8 cellular contexts compared by ENCODE assay signal in the genomic region with DNA sequence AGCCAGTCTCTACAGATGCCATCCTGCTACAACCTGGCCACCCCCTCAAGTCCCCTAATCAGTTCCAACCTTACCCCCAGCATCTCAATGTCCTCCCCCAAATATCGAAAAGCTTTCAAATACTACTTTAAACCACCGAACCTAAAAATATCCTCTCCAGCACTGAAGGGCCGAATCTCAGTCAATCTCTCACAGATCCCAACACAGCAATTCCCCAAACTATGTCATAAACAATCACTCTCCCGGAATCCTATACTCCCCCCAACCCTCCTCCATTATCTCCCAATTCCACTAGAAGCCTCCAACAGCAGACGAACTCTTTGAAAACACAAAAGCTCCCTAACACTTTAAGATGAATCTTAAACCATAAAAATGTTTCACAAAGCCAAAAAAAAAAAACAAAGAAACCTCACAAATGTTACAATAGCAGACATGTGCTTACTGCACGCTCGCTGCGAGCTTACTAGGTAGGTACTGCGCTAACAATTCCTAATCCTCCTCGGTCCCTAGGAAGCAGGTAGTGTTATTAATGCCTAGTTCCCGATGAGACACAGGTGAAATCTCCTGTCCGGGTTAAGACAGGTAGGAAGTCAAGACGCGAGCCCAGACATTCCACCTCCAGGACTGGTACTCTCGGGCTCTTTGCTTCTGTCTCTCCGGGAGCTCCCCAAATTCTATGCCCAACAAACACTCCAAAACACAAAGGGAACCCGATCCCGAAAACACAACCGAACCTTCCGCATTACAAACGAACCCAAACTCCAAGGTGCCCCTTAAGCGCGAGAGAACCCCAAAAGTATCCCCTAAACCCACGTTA. TPM values are rescaled to one million over a fixed set of nuclear protein-coding genes. Genes with fewer than 3 reads are reported as not detected.
DNase-seq lines count a peak whose midpoint lies in the region; ATAC-seq, FAIRE-seq and TF ChIP-seq lines count a peak whose summit lies in the region.

No MANE protein-coding gene starts in this region.

- intact Hi-C loops in HepG2 (cut with micrococcal nuclease; ENCODE audit: unreplicated experiment), result loop anchor here (1.0 kb wide), 1 partner anchor 23 kb away; no protein-coding TSS in a partner anchor

- H3K79me2 ChIP-seq in HepG2 (ENCODE audit: insufficient read depth, low read length), result peaks cover 37% of the 10 kb centered on the region

- TF ChIP-seq EP300 in HepG2 (IDR thresholded peaks at IDR 0.05; ENCODE audit: low read depth in 2 of 2, low read length in 2 of 2), result no peak
- no peak for TF ChIP-seq EP300 in HepG2 (CRISPR knock-in tag; IDR thresholded peaks at IDR 0.05; ENCODE audit: borderline replicate concordance)

- H2AFZ ChIP-seq in HepG2 (ENCODE audit: low read length), result no peak overlapping the region

- H3K9me3 ChIP-seq in HepG2 (ENCODE audit: low read length) (no peaks in the 10 kb centered on the region), subcutaneous abdominal adipose tissue (ENCODE audit: control insufficient read depth in 5 of 5, low read length in 5 of 5) (no peaks in the 10 kb centered on the region)

- no peak for TF ChIP-seq CTCF in HepG2 (CRISPR knock-in tag; IDR thresholded peaks at IDR 0.05)

- no peaks in the 10 kb centered on the region; a peak in 1 of 5 replicates for H3K27me3 ChIP-seq in HepG2 (ENCODE audit: control insufficient read depth in 1 of 2, insufficient read depth in 2 of 2, low read length in 2 of 2)
- no peaks in the 10 kb centered on the region for H3K27me3 ChIP-seq in subcutaneous abdominal adipose tissue (ENCODE audit: control insufficient read depth in 5 of 5, insufficient read depth in 4 of 5, low read length in 5 of 5)

- 0 out of 4 replicates have a peak, but pooled peaks of 1 of the 2 experiments have one; percentile 14 for TF ChIP-seq POLR2A in HepG2 (IDR thresholded peaks at IDR 0.05; ENCODE audit: insufficient read depth in 1 of 2, low read depth in 2 of 2, low read length in 2 of 2)

- peak overlapping the region; percentile 80 for H3K4me2 ChIP-seq in HepG2 (ENCODE audit: low read depth, low read length)

- TF ChIP-seq RAD21 in HepG2 (CRISPR knock-in tag; IDR thresholded peaks at IDR 0.05), result no peak

- H3K4me1 ChIP-seq in HepG2 (ENCODE audit: insufficient read depth, low read length) (peaks cover 57% of the 10 kb centered on the region), subcutaneous abdominal adipose tissue (ENCODE audit: control insufficient read depth in 5 of 5, insufficient read depth in 5 of 5, low read length in 5 of 5) (peaks cover 10 to 31% (median 26%) of the 10 kb centered on the region in 5 donors)

- BruUV-seq in HepG2 (replicated peaks; lab: Mats Ljungman, UMichigan), result TSS peak; percentile 80

- H4K20me1 ChIP-seq in HepG2 (ENCODE audit: insufficient read depth, low read length), result no peaks in the 10 kb centered on the region

- in situ Hi-C loops in HepG2 (cut with HindIII; ENCODE audit: extremely low pct_ligation_motif_present, low pct_unique_long_range_greater_than_20kb), result no loop called here

- no peak for ATAC-seq in HepG2
- ATAC-seq in GM18511 (IDR thresholded peaks at IDR 0.05; ENCODE audit: unreplicated experiment), result no peak

- H3K4me3 ChIP-seq in HepG2 (replicated peaks in 1 of 3; ENCODE audit: insufficient read depth in 1 of 3, low read depth in 2 of 3, low read length in 3 of 3) (peak overlapping the region; percentile 71 to 79 (median 73)), subcutaneous abdominal adipose tissue (ENCODE audit: low read depth in 1 of 5, low read length in 5 of 5) (peak overlapping the region; percentile 70 to 94 (median 84))

- peak overlapping the region; percentile 98 for H3K9ac ChIP-seq in HepG2 (ENCODE audit: insufficient read depth, low read depth, low read length)
- H3K9ac ChIP-seq in subcutaneous abdominal adipose tissue (ENCODE audit: low read length in 5 of 5), result peak overlapping the region; percentile 73 to 92 (median 88)

- POLR2A ChIA-PET in HepG2 (lab: Yijun Ruan, JAX), result interaction anchor here (0.6 to 4.7 kb wide), 17 partner anchors 9 to 1071 kb away, joined by 3 to 94 read pairs (median 5); a partner anchor contains a TSS

- WGBS in HepG2 (ENCODE audit: low lambda C conversion rate), result 1% methylated on average over 24 of the region's 24 CpGs

- DNase-seq in activated CD8-positive, alpha-beta memory T cell treated with anti-CD3 and anti-CD28 coated beads for 24 hours, result peak; percentile 70
- no peak for DNase-seq in activated CD8-positive, alpha-beta memory T cell treated with anti-CD3 and anti-CD28 coated beads, Interleukin-2, amount 50 U/mL, for 4 hours
- DNase-seq in SK-N-DZ (ENCODE audit: low spot score) (peak; percentile 22), cerebellar cortex (ENCODE audit: low spot score) (peak; percentile 46), HepG2 (ENCODE audit: low spot score) (no peak), GDM1 (lab: John Stamatoyannopoulos, UW) (no peak)

- H3K27ac ChIP-seq in HepG2 (ENCODE audit: extremely low read length, insufficient read depth, low read length) (peak overlapping the region; percentile 88), subcutaneous abdominal adipose tissue (ENCODE audit: low read depth, low read length) (peak overlapping the region; percentile 83)

- FAIRE-seq in HepG2 (lab: Jason Lieb, UNC), result no peak

- H3K36me3 ChIP-seq in HepG2 (replicated peaks in 1 of 2; ENCODE audit: control insufficient read depth in 1 of 2, insufficient read depth in 2 of 2, low read length in 2 of 2) (peaks cover 3 to 12% of the 10 kb centered on the region in 2 experiments; a peak in 1 of 5 replicates), subcutaneous abdominal adipose tissue (ENCODE audit: control insufficient read depth in 5 of 5, insufficient read depth in 5 of 5, low read length in 5 of 5) (peaks cover 0 to 19% (median 16%) of the 10 kb centered on the region in 5 donors)

- CTCF ChIA-PET in HepG2 (lab: Yijun Ruan, JAX; ENCODE audit: low intra/inter-chr PET ratio, low total read pairs), result no interaction called here

RNA-seq across cellular contexts. Expression of a gene that starts 14.2 kb away (rescaled TPM):
- 19.3 and 21.5 TPM in 2 replicates for polyA plus RNA-seq in SK-N-DZ (2014; cell fraction: cytosol; rRNA removed)
- 14.3 and 17.0 TPM in 2 replicates for polyA plus RNA-seq in SK-N-DZ (2014; cell fraction: nucleus; rRNA removed)
- 4.7 and 6.2 TPM in 2 replicates for total RNA-seq in HepG2 (2016; rRNA removed; fragmentation: Illumina TruSeq; extraction: Trizol)
- total RNA-seq in HepG2 (2016; cell fraction: cytosol; rRNA removed; fragmentation: Illumina TruSeq; extraction: Trizol; ENCODE audit: low read depth), result 0.79 and 1.0 TPM in 2 replicates
- total RNA-seq in HepG2 (2016; cell fraction: insoluble cytoplasmic fraction; rRNA removed; fragmentation: Illumina TruSeq; extraction: Trizol), result 4.3 and 6.5 TPM in 2 replicates
- 3.4 and 3.8 TPM in 2 replicates for total RNA-seq in HepG2 (2016; cell fraction: membrane; rRNA removed; fragmentation: Illumina TruSeq; extraction: Trizol)
- 5.8 and 7.5 TPM in 2 replicates for total RNA-seq in HepG2 (2016; cell fraction: nucleus; rRNA removed; fragmentation: Illumina TruSeq; extraction: Trizol)
- polyA plus RNA-seq in HepG2 (2011; rRNA removed), result 6.4 TPM in 2 replicates
- polyA plus RNA-seq in HepG2 (2011; cell fraction: cytosol; rRNA removed), result 3.1 and 5.2 TPM in 2 replicates
- 33.3 and 34.2 TPM in 2 replicates for polyA plus RNA-seq in HepG2 (2011; cell fraction: nucleus; rRNA removed)
- polyA plus RNA-seq in HepG2 (2012), result 4.1 and 4.3 TPM in 2 replicates
- polyA plus RNA-seq in HepG2 (2016; cell fraction: cytosol; fragmentation: Illumina TruSeq; extraction: Trizol; ENCODE audit: low read depth), result 0.69 and 0.73 TPM in 2 replicates
- 4.4 and 6.5 TPM in 2 replicates for polyA plus RNA-seq in HepG2 (2016; cell fraction: insoluble cytoplasmic fraction; fragmentation: Illumina TruSeq; extraction: Trizol; ENCODE audit: low read depth)
- polyA plus RNA-seq in HepG2 (2016; cell fraction: membrane; fragmentation: Illumina TruSeq; extraction: Trizol; ENCODE audit: low read depth), result 2.3 and 3.0 TPM in 2 replicates
- polyA plus RNA-seq in HepG2 (2016; cell fraction: nucleus; fragmentation: Illumina TruSeq; extraction: Trizol; ENCODE audit: insufficient read depth, low read depth), result 16.3 and 19.5 TPM in 2 replicates
- 4.6 and 6.2 TPM in 2 replicates for polyA minus RNA-seq in HepG2 (2011; rRNA and poly(A)+ RNA removed; ENCODE audit: low replicate concordance)
- 5.1 TPM in 2 replicates for polyA minus RNA-seq in HepG2 (2011; cell fraction: cytosol; rRNA and poly(A)+ RNA removed)
- 7.6 and 9.7 TPM in 2 replicates for polyA minus RNA-seq in HepG2 (2011; cell fraction: nucleus; rRNA and poly(A)+ RNA removed)

RNA-seq across cellular contexts. Expression of a gene that starts 16.7 kb away (rescaled TPM):
- 0.08 and 0.30 TPM in 2 replicates for polyA plus RNA-seq in SK-N-DZ (2014; cell fraction: cytosol; rRNA removed)
- polyA plus RNA-seq in SK-N-DZ (2014; cell fraction: nucleus; rRNA removed), result 0.07 and 0.21 TPM in 2 replicates
- total RNA-seq in HepG2 (2016; rRNA removed; fragmentation: Illumina TruSeq; extraction: Trizol), result not detected in 2 replicates
- total RNA-seq in HepG2 (2016; cell fraction: cytosol; rRNA removed; fragmentation: Illumina TruSeq; extraction: Trizol; ENCODE audit: low read depth), result not detected in 2 replicates
- total RNA-seq in HepG2 (2016; cell fraction: insoluble cytoplasmic fraction; rRNA removed; fragmentation: Illumina TruSeq; extraction: Trizol), result not detected in 2 replicates
- not detected in 2 replicates for total RNA-seq in HepG2 (2016; cell fraction: membrane; rRNA removed; fragmentation: Illumina TruSeq; extraction: Trizol)
- not detected in 2 replicates for total RNA-seq in HepG2 (2016; cell fraction: nucleus; rRNA removed; fragmentation: Illumina TruSeq; extraction: Trizol)
- polyA plus RNA-seq in HepG2 (2011; rRNA removed), result not detected in 2 replicates
- 0.03 TPM in 2 replicates for polyA plus RNA-seq in HepG2 (2011; cell fraction: cytosol; rRNA removed)
- 0.10 TPM in 2 replicates for polyA plus RNA-seq in HepG2 (2011; cell fraction: nucleus; rRNA removed)
- 0.07 TPM in 1 of 2 replicates, not detected in the other for polyA plus RNA-seq in HepG2 (2012)
- not detected in 2 replicates for polyA plus RNA-seq in HepG2 (2016; cell fraction: cytosol; fragmentation: Illumina TruSeq; extraction: Trizol; ENCODE audit: low read depth)
- not detected in 2 replicates for polyA plus RNA-seq in HepG2 (2016; cell fraction: insoluble cytoplasmic fraction; fragmentation: Illumina TruSeq; extraction: Trizol; ENCODE audit: low read depth)
- not detected in 2 replicates for polyA plus RNA-seq in HepG2 (2016; cell fraction: membrane; fragmentation: Illumina TruSeq; extraction: Trizol; ENCODE audit: low read depth)
- polyA plus RNA-seq in HepG2 (2016; cell fraction: nucleus; fragmentation: Illumina TruSeq; extraction: Trizol; ENCODE audit: insufficient read depth, low read depth), result not detected in 2 replicates
- polyA minus RNA-seq in HepG2 (2011; rRNA and poly(A)+ RNA removed; ENCODE audit: low replicate concordance), result 0.09 TPM in 1 of 2 replicates, not detected in the other
- not detected in 2 replicates for polyA minus RNA-seq in HepG2 (2011; cell fraction: cytosol; rRNA and poly(A)+ RNA removed)
- not detected in 2 replicates for polyA minus RNA-seq in HepG2 (2011; cell fraction: nucleus; rRNA and poly(A)+ RNA removed)

RNA-seq across cellular contexts. Expression of a gene that starts 24.1 kb away (rescaled TPM):
- 13.2 and 17.4 TPM in 2 replicates for polyA plus RNA-seq in SK-N-DZ (2014; cell fraction: cytosol; rRNA removed)
- polyA plus RNA-seq in SK-N-DZ (2014; cell fraction: nucleus; rRNA removed), result 25.7 and 29.0 TPM in 2 replicates
- total RNA-seq in HepG2 (2016; rRNA removed; fragmentation: Illumina TruSeq; extraction: Trizol), result 6.8 and 16.0 TPM in 2 replicates
- total RNA-seq in HepG2 (2016; cell fraction: cytosol; rRNA removed; fragmentation: Illumina TruSeq; extraction: Trizol; ENCODE audit: low read depth), result 4.4 and 5.8 TPM in 2 replicates
- total RNA-seq in HepG2 (2016; cell fraction: insoluble cytoplasmic fraction; rRNA removed; fragmentation: Illumina TruSeq; extraction: Trizol), result 6.7 and 15.7 TPM in 2 replicates
- 6.8 and 7.4 TPM in 2 replicates for total RNA-seq in HepG2 (2016; cell fraction: membrane; rRNA removed; fragmentation: Illumina TruSeq; extraction: Trizol)
- total RNA-seq in HepG2 (2016; cell fraction: nucleus; rRNA removed; fragmentation: Illumina TruSeq; extraction: Trizol), result 14.0 and 17.9 TPM in 2 replicates
- polyA plus RNA-seq in HepG2 (2011; rRNA removed), result 19.1 and 24.8 TPM in 2 replicates
- 19.1 and 26.2 TPM in 2 replicates for polyA plus RNA-seq in HepG2 (2011; cell fraction: cytosol; rRNA removed)
- polyA plus RNA-seq in HepG2 (2011; cell fraction: nucleus; rRNA removed), result 44.7 and 47.6 TPM in 2 replicates
- polyA plus RNA-seq in HepG2 (2012), result 18.7 and 23.6 TPM in 2 replicates
- 5.3 and 6.3 TPM in 2 replicates for polyA plus RNA-seq in HepG2 (2016; cell fraction: cytosol; fragmentation: Illumina TruSeq; extraction: Trizol; ENCODE audit: low read depth)
- polyA plus RNA-seq in HepG2 (2016; cell fraction: insoluble cytoplasmic fraction; fragmentation: Illumina TruSeq; extraction: Trizol; ENCODE audit: low read depth), result 8.0 and 9.0 TPM in 2 replicates
- polyA plus RNA-seq in HepG2 (2016; cell fraction: membrane; fragmentation: Illumina TruSeq; extraction: Trizol; ENCODE audit: low read depth), result 7.9 and 8.3 TPM in 2 replicates
- polyA plus RNA-seq in HepG2 (2016; cell fraction: nucleus; fragmentation: Illumina TruSeq; extraction: Trizol; ENCODE audit: insufficient read depth, low read depth), result 35.2 and 45.7 TPM in 2 replicates
- polyA minus RNA-seq in HepG2 (2011; rRNA and poly(A)+ RNA removed; ENCODE audit: low replicate concordance), result 22.5 and 49.4 TPM in 2 replicates
- 17.0 and 21.9 TPM in 2 replicates for polyA minus RNA-seq in HepG2 (2011; cell fraction: cytosol; rRNA and poly(A)+ RNA removed)
- 8.1 and 8.9 TPM in 2 replicates for polyA minus RNA-seq in HepG2 (2011; cell fraction: nucleus; rRNA and poly(A)+ RNA removed)

RNA-seq across cellular contexts. Expression of a gene that starts 24.8 kb away (rescaled TPM):
- polyA plus RNA-seq in SK-N-DZ (2014; cell fraction: cytosol; rRNA removed), result 612 and 851 TPM in 2 replicates
- 422 and 469 TPM in 2 replicates for polyA plus RNA-seq in SK-N-DZ (2014; cell fraction: nucleus; rRNA removed)
- 485 and 593 TPM in 2 replicates for total RNA-seq in HepG2 (2016; rRNA removed; fragmentation: Illumina TruSeq; extraction: Trizol)
- 546 and 637 TPM in 2 replicates for total RNA-seq in HepG2 (2016; cell fraction: cytosol; rRNA removed; fragmentation: Illumina TruSeq; extraction: Trizol; ENCODE audit: low read depth)
- total RNA-seq in HepG2 (2016; cell fraction: insoluble cytoplasmic fraction; rRNA removed; fragmentation: Illumina TruSeq; extraction: Trizol), result 493 and 623 TPM in 2 replicates
- total RNA-seq in HepG2 (2016; cell fraction: membrane; rRNA removed; fragmentation: Illumina TruSeq; extraction: Trizol), result 348 and 425 TPM in 2 replicates
- total RNA-seq in HepG2 (2016; cell fraction: nucleus; rRNA removed; fragmentation: Illumina TruSeq; extraction: Trizol), result 161 and 163 TPM in 2 replicates
- 284 and 299 TPM in 2 replicates for polyA plus RNA-seq in HepG2 (2011; rRNA removed)
- 310 and 320 TPM in 2 replicates for polyA plus RNA-seq in HepG2 (2011; cell fraction: cytosol; rRNA removed)
- polyA plus RNA-seq in HepG2 (2011; cell fraction: nucleus; rRNA removed), result 64.5 and 68.4 TPM in 2 replicates
- polyA plus RNA-seq in HepG2 (2012), result 162 and 279 TPM in 2 replicates
- polyA plus RNA-seq in HepG2 (2016; cell fraction: cytosol; fragmentation: Illumina TruSeq; extraction: Trizol; ENCODE audit: low read depth), result 325 and 406 TPM in 2 replicates
- polyA plus RNA-seq in HepG2 (2016; cell fraction: insoluble cytoplasmic fraction; fragmentation: Illumina TruSeq; extraction: Trizol; ENCODE audit: low read depth), result 334 and 359 TPM in 2 replicates
- polyA plus RNA-seq in HepG2 (2016; cell fraction: membrane; fragmentation: Illumina TruSeq; extraction: Trizol; ENCODE audit: low read depth), result 194 and 247 TPM in 2 replicates
- 168 and 190 TPM in 2 replicates for polyA plus RNA-seq in HepG2 (2016; cell fraction: nucleus; fragmentation: Illumina TruSeq; extraction: Trizol; ENCODE audit: insufficient read depth, low read depth)
- polyA minus RNA-seq in HepG2 (2011; rRNA and poly(A)+ RNA removed; ENCODE audit: low replicate concordance), result 51.2 and 102 TPM in 2 replicates
- 47.3 and 47.6 TPM in 2 replicates for polyA minus RNA-seq in HepG2 (2011; cell fraction: cytosol; rRNA and poly(A)+ RNA removed)
- 25.2 and 32.9 TPM in 2 replicates for polyA minus RNA-seq in HepG2 (2011; cell fraction: nucleus; rRNA and poly(A)+ RNA removed)

RNA-seq across cellular contexts. Expression of a gene that starts 48.5 kb away (rescaled TPM):
- 0.53 and 2.0 TPM in 2 replicates for polyA plus RNA-seq in SK-N-DZ (2014; cell fraction: cytosol; rRNA removed)
- 4.6 and 14.6 TPM in 2 replicates for polyA plus RNA-seq in SK-N-DZ (2014; cell fraction: nucleus; rRNA removed)
- 0.15 TPM in 1 of 2 replicates, not detected in the other for total RNA-seq in HepG2 (2016; rRNA removed; fragmentation: Illumina TruSeq; extraction: Trizol)
- not detected in 2 replicates for total RNA-seq in HepG2 (2016; cell fraction: cytosol; rRNA removed; fragmentation: Illumina TruSeq; extraction: Trizol; ENCODE audit: low read depth)
- total RNA-seq in HepG2 (2016; cell fraction: insoluble cytoplasmic fraction; rRNA removed; fragmentation: Illumina TruSeq; extraction: Trizol), result not detected in 2 replicates
- total RNA-seq in HepG2 (2016; cell fraction: membrane; rRNA removed; fragmentation: Illumina TruSeq; extraction: Trizol), result 0.07 TPM in 1 of 2 replicates, not detected in the other
- not detected in 2 replicates for total RNA-seq in HepG2 (2016; cell fraction: nucleus; rRNA removed; fragmentation: Illumina TruSeq; extraction: Trizol)
- polyA plus RNA-seq in HepG2 (2011; rRNA removed), result 1.2 and 1.7 TPM in 2 replicates
- 0.23 and 0.27 TPM in 2 replicates for polyA plus RNA-seq in HepG2 (2011; cell fraction: cytosol; rRNA removed)
- 10.6 TPM in 2 replicates for polyA plus RNA-seq in HepG2 (2011; cell fraction: nucleus; rRNA removed)
- polyA plus RNA-seq in HepG2 (2012), result 1.3 and 2.2 TPM in 2 replicates
- not detected in 2 replicates for polyA plus RNA-seq in HepG2 (2016; cell fraction: cytosol; fragmentation: Illumina TruSeq; extraction: Trizol; ENCODE audit: low read depth)
- not detected in 2 replicates for polyA plus RNA-seq in HepG2 (2016; cell fraction: insoluble cytoplasmic fraction; fragmentation: Illumina TruSeq; extraction: Trizol; ENCODE audit: low read depth)
- polyA plus RNA-seq in HepG2 (2016; cell fraction: membrane; fragmentation: Illumina TruSeq; extraction: Trizol; ENCODE audit: low read depth), result not detected in 2 replicates
- polyA plus RNA-seq in HepG2 (2016; cell fraction: nucleus; fragmentation: Illumina TruSeq; extraction: Trizol; ENCODE audit: insufficient read depth, low read depth), result 0.31 TPM in 2 replicates
- 0.47 and 2.5 TPM in 2 replicates for polyA minus RNA-seq in HepG2 (2011; rRNA and poly(A)+ RNA removed; ENCODE audit: low replicate concordance)
- 0.59 TPM in 1 of 2 replicates, not detected in the other for polyA minus RNA-seq in HepG2 (2011; cell fraction: cytosol; rRNA and poly(A)+ RNA removed)
- polyA minus RNA-seq in HepG2 (2011; cell fraction: nucleus; rRNA and poly(A)+ RNA removed), result 4.5 and 7.2 TPM in 2 replicates

Comparison
In these comparisons a context has a peak if more than half of its experiments do, and no peak if none do; other contexts are left out.
1. DNase-seq: peak in activated CD8-positive, alpha-beta memory T cell treated with anti-CD3 and anti-CD28 coated beads for 24 hours (single experiment), SK-N-DZ (single experiment) and cerebellar cortex (single experiment); none in activated CD8-positive, alpha-beta memory T cell treated with anti-CD3 and anti-CD28 coated beads, Interleukin-2, amount 50 U/mL, for 4 hours (single experiment), HepG2 (single experiment) and GDM1 (single experiment).